In genomic region chr17:67440311-67441051, GRCh38 we compare ENCODE assay signal across 10 cellular contexts.
DNase-seq lines count a peak whose midpoint lies in the region; ATAC-seq and TF ChIP-seq lines count a peak whose summit lies in the region.
"Had no signal": no experiment of that assay in that cellular context is flagged by ENCODE, and none has a peak within 500 bp of the region (broad histone marks: within the 10 kb centered on the region; RNA-seq: fewer than 3 reads in every experiment).

No MANE protein-coding gene starts in this region.

- no peaks in the 10 kb centered on the region for H3K27me3 Mint-ChIP-seq in T-helper 17 cell
- H3K27me3 Mint-ChIP-seq: naive B cell had no signal

- no peaks in the 10 kb centered on the region for H3K9me3 ChIP-seq in T-helper 17 cell (ENCODE audit: control insufficient read depth, low read length, poor library complexity, severe bottlenecking)
- H3K9me3 ChIP-seq: BE2C had no signal

- peaks cover 2% of the 10 kb centered on the region for H3K36me3 Mint-ChIP-seq in T-helper 17 cell (ENCODE audit: low read depth)
- peaks cover 5% of the 10 kb centered on the region for H3K36me3 Mint-ChIP-seq in stimulated activated effector memory CD8-positive, alpha-beta T cell treated with anti-CD3 and anti-CD28 coated beads, Interleukin-12 subunit alpha, Interleukin-12 subunit beta, amount 100 ng/mL, for 72 hours
- H3K36me3 Mint-ChIP-seq: naive B cell had no signal

- no peak for ATAC-seq in T-helper 17 cell
- no peak for ATAC-seq in stimulated activated effector memory CD8-positive, alpha-beta T cell treated with anti-CD3 and anti-CD28 coated beads, Interleukin-12 subunit alpha, Interleukin-12 subunit beta, amount 100 ng/mL, for 72 hours
- ATAC-seq in HG02981 (IDR thresholded peaks at IDR 0.05; ENCODE audit: unreplicated experiment) = no peak

- peaks cover 56% of the 10 kb centered on the region for H3K4me1 Mint-ChIP-seq in T-helper 17 cell
- peaks cover 70% of the 10 kb centered on the region for H3K4me1 Mint-ChIP-seq in stimulated activated effector memory CD8-positive, alpha-beta T cell treated with anti-CD3 and anti-CD28 coated beads, Interleukin-12 subunit alpha, Interleukin-12 subunit beta, amount 100 ng/mL, for 72 hours

- peak; percentile 43 for DNase-seq in activated T-cell treated with anti-CD3 and anti-CD28 coated beads, Interleukin-2, amount 50 U/mL, for 1 hour
- DNase-seq in activated T-cell treated with anti-CD3 and anti-CD28 coated beads for 4 hours = no peak
- DNase-seq in T-helper 17 cell = no peak
- DNase-seq in fibroblast of mammary gland (ENCODE audit: low read depth) = peak; percentile 47
- peak in 1 of 2 donors; percentile 56 for DNase-seq in stimulated activated effector memory CD8-positive, alpha-beta T cell treated with anti-CD3 and anti-CD28 coated beads, Interleukin-12 subunit alpha, Interleukin-12 subunit beta, amount 100 ng/mL, for 72 hours (ENCODE audit: low spot score in 2 of 2)
- no peak for DNase-seq in GDM1 (lab: John Stamatoyannopoulos, UW)
- DNase-seq in SIG-M5 treated with dmso at 0.1 percent for 504 hours (lab: John Stamatoyannopoulos, UW; ENCODE audit: unreplicated experiment) = no peak
- DNase-seq: BE2C, naive B cell had no signal

- no peak overlapping the region for H3K4me3 ChIP-seq in fibroblast of mammary gland (ENCODE audit: control insufficient read depth, low read depth, low read length)

- no peaks in the 10 kb centered on the region for H3K9me3 Mint-ChIP-seq in stimulated activated effector memory CD8-positive, alpha-beta T cell treated with anti-CD3 and anti-CD28 coated beads, Interleukin-12 subunit alpha, Interleukin-12 subunit beta, amount 100 ng/mL, for 72 hours
- H3K9me3 Mint-ChIP-seq: naive B cell had no signal

- peak overlapping the region; percentile 89 for H3K4me3 Mint-ChIP-seq in T-helper 17 cell
- H3K4me3 Mint-ChIP-seq in stimulated activated effector memory CD8-positive, alpha-beta T cell treated with anti-CD3 and anti-CD28 coated beads, Interleukin-12 subunit alpha, Interleukin-12 subunit beta, amount 100 ng/mL, for 72 hours = peak overlapping the region; percentile 75
- H3K4me3 Mint-ChIP-seq: naive B cell had no signal

- peak overlapping the region; percentile 99 for H3K27ac Mint-ChIP-seq in T-helper 17 cell
- peak overlapping the region; percentile 92 for H3K27ac Mint-ChIP-seq in stimulated activated effector memory CD8-positive, alpha-beta T cell treated with anti-CD3 and anti-CD28 coated beads, Interleukin-12 subunit alpha, Interleukin-12 subunit beta, amount 100 ng/mL, for 72 hours

- no peak for TF ChIP-seq CTCF in fibroblast of mammary gland (conservative IDR thresholded peaks at IDR 0.05; ENCODE audit: control insufficient read depth, insufficient read depth, low read depth, low read length)

Comparison
In these comparisons a context has a peak if more than half of its experiments do, and no peak if none do; other contexts are left out.
1. DNase-seq: peak in activated T-cell treated with anti-CD3 and anti-CD28 coated beads, Interleukin-2, amount 50 U/mL, for 1 hour (single experiment) and fibroblast of mammary gland (single experiment); none in activated T-cell treated with anti-CD3 and anti-CD28 coated beads for 4 hours (single experiment), T-helper 17 cell (0 of 3), GDM1 (single experiment) and SIG-M5 treated with dmso at 0.1 percent for 504 hours (single experiment).